14 cellular contexts compared by ENCODE assay signal in genomic region chr1:225995919-225996864, GRCh38. TPM values are rescaled to one million over a fixed set of nuclear protein-coding genes. Genes with fewer than 3 reads are reported as not detected.
DNase-seq lines count a peak whose midpoint lies in the region; ATAC-seq, FAIRE-seq and TF ChIP-seq lines count a peak whose summit lies in the region.
"Had no signal": no experiment of that assay in that cellular context is flagged by ENCODE, and none has a peak within 500 bp of the region (broad histone marks: within the 10 kb centered on the region; RNA-seq: fewer than 3 reads in every experiment).

No MANE protein-coding gene starts in this region.

- no peak overlapping the region for H3K23ac ChIP-seq in mesenchymal stem cell (ENCODE audit: low read length in 2 of 2)

- TF ChIP-seq POLR2A in GM12892 (IDR thresholded peaks at IDR 0.05; ENCODE audit: low read depth, low read length) = no peak

- H3K4ac ChIP-seq in mesenchymal stem cell (ENCODE audit: low read depth in 1 of 2, low read length in 2 of 2) = no peak overlapping the region

- intact Hi-C loops in activated CD8-positive, alpha-beta T cell treated with anti-CD3 and anti-CD28 coated beads for 36 hours (cut with micrococcal nuclease) = no loop called here

- H3K4me3 Mint-ChIP-seq in activated CD8-positive, alpha-beta T cell treated with anti-CD3 and anti-CD28 coated beads for 36 hours = peak overlapping the region; percentile 48

- H3K79me1 ChIP-seq in mesenchymal stem cell (replicated peaks; ENCODE audit: low read length, poor library complexity, severe bottlenecking) = peaks cover 13% of the 10 kb centered on the region

- H4K20me1 ChIP-seq in BLaER1 treated with 17β-estradiol and CSF1 and Interleukin-3, amounts not matched to agents 10 nM and 100 nM = peaks cover 9 to 65% (median 25%) of the 10 kb centered on the region in 11 experiments; a peak in 16 of 22 replicates

- DNase-seq in activated CD8-positive, alpha-beta T cell treated with anti-CD3 and anti-CD28 coated beads for 36 hours = no peak
- DNase-seq in mesenchymal stem cell (no peak), GM12892 (ENCODE audit: insufficient read length) (no peak), DMS153 treated with DMSO at 0.1 percent for 48 hours (lab: John Stamatoyannopoulos, UW; ENCODE audit: unreplicated experiment) (no peak), NCI-H1092 (lab: John Stamatoyannopoulos, UW) (no peak)
- DNase-seq: COR-L47, NCI-H1694, Peyer's patch, stomach had no signal

- no peak overlapping the region for H2BK12ac ChIP-seq in mesenchymal stem cell (ENCODE audit: low read length in 2 of 2)

- H3K27ac ChIP-seq in BLaER1 treated with 17β-estradiol and CSF1 and Interleukin-3, amounts not matched to agents 10 nM and 100 nM = peak overlapping the region in 10 of 11 experiments; percentile 86 to 100 (median 98); a peak in 20 of 22 replicates
- no peak overlapping the region for H3K27ac ChIP-seq in HEK293 (ENCODE audit: extremely low read depth, low read depth, low read length)
- no peak overlapping the region for H3K27ac ChIP-seq in mesenchymal stem cell (ENCODE audit: low read length, poor library complexity, severe bottlenecking)
- H3K27ac ChIP-seq: epithelial cell of prostate, Peyer's patch, stomach, VCaP had no signal

- peak overlapping the region; percentile 84 for H3K27ac Mint-ChIP-seq in activated CD8-positive, alpha-beta T cell treated with anti-CD3 and anti-CD28 coated beads for 36 hours

- 77% methylated on average over 3 of the region's 4 CpGs for WGBS in mesenchymal stem cell

- peaks cover 53% of the 10 kb centered on the region for H3K4me1 Mint-ChIP-seq in activated CD8-positive, alpha-beta T cell treated with anti-CD3 and anti-CD28 coated beads for 36 hours (ENCODE audit: low read depth)

- no peak overlapping the region for H2BK120ac ChIP-seq in mesenchymal stem cell (ENCODE audit: low read depth, low read length)

- H3K18ac ChIP-seq in mesenchymal stem cell (ENCODE audit: low read depth in 1 of 2, low read length in 2 of 2) = no peak overlapping the region

- peak overlapping the region; percentile 89 to 98 (median 94) for H3K4me2 ChIP-seq in BLaER1 treated with 17β-estradiol and CSF1 and Interleukin-3, amounts not matched to agents 10 nM and 100 nM
- H3K4me2 ChIP-seq in mesenchymal stem cell (ENCODE audit: low read length, poor library complexity, severe bottlenecking) = peak overlapping the region; percentile 53

- POLR2A ChIA-PET in HEK293 (lab: Yijun Ruan, JAX) = interaction anchor here (4.6 kb wide), 1 partner anchor 66 kb away, joined by 24 read pairs; the partner anchor contains the start of gene H3-3A
- POLR2A ChIA-PET in activated CD8-positive, alpha-beta T cell treated with anti-CD3 and anti-CD28 coated beads for 36 hours (lab: Charles Lee) = interaction anchor here (0.9 to 1.7 kb wide), 3 partner anchors 9 to 71 kb away, joined by 3 to 6 read pairs (median 3); no protein-coding TSS in a partner anchor

- no peak overlapping the region for H4K8ac ChIP-seq in mesenchymal stem cell (ENCODE audit: low read length)

- no peaks in the 10 kb centered on the region for H3K9me3 ChIP-seq in BLaER1 treated with 17β-estradiol and CSF1 and Interleukin-3, amounts not matched to agents 10 nM and 100 nM (replicated peaks in 1 of 11)
- H3K9me3 ChIP-seq in HEK293 (ENCODE audit: control insufficient read depth, insufficient read depth, low read depth, low read length) (no peaks in the 10 kb centered on the region), mesenchymal stem cell (ENCODE audit: control insufficient read depth, low read length) (no peaks in the 10 kb centered on the region)
- H3K9me3 ChIP-seq: Peyer's patch, stomach had no signal

- peaks cover 39% of the 10 kb centered on the region for H3K36me3 Mint-ChIP-seq in activated CD8-positive, alpha-beta T cell treated with anti-CD3 and anti-CD28 coated beads for 36 hours (ENCODE audit: low read depth)

- no peak for TF ChIP-seq CTCF in HEK293 (tag by site-specific recombination; IDR thresholded peaks at IDR 0.05)
- TF ChIP-seq CTCF in activated CD8-positive, alpha-beta T cell treated with anti-CD3 and anti-CD28 coated beads for 36 hours (IDR thresholded peaks at IDR 0.05) = no peak

- H2BK15ac ChIP-seq in mesenchymal stem cell (ENCODE audit: low read depth, poor library complexity, severe bottlenecking) = no peak overlapping the region

- no peaks in the 10 kb centered on the region for H3K27me3 Mint-ChIP-seq in activated CD8-positive, alpha-beta T cell treated with anti-CD3 and anti-CD28 coated beads for 36 hours

- CTCF ChIA-PET in HEK293 (lab: Yijun Ruan, JAX) = interaction anchor here (0.6 to 5.1 kb wide), 10 partner anchors 9 to 744 kb away, joined by 3 to 56 read pairs (median 4); partner anchors contain the start of gene H3-3A
- CTCF ChIA-PET in activated CD8-positive, alpha-beta T cell treated with anti-CD3 and anti-CD28 coated beads for 36 hours (lab: Charles Lee) = interaction anchor here (0.8 to 3.9 kb wide), 4 partner anchors 9 to 69 kb away, joined by 3 to 36 read pairs (median 6); no protein-coding TSS in a partner anchor

- peaks cover 38 to 62% (median 53%) of the 10 kb centered on the region in 10 experiments for H3K4me1 ChIP-seq in BLaER1 treated with 17β-estradiol and CSF1 and Interleukin-3, amounts not matched to agents 10 nM and 100 nM
- H3K4me1 ChIP-seq in HEK293 (ENCODE audit: control insufficient read depth, insufficient read depth, low read length) (peaks cover 25% of the 10 kb centered on the region), mesenchymal stem cell (ENCODE audit: control insufficient read depth, insufficient read depth, low read depth, low read length) (peaks cover 8% of the 10 kb centered on the region)

- H2BK5ac ChIP-seq in mesenchymal stem cell (ENCODE audit: low read depth, low read length, poor library complexity, severe bottlenecking) = no peak overlapping the region

- H2AFZ ChIP-seq in mesenchymal stem cell (ENCODE audit: low read depth, low read length) = no peak overlapping the region

- no peaks in the 10 kb centered on the region for H3K9me3 Mint-ChIP-seq in activated CD8-positive, alpha-beta T cell treated with anti-CD3 and anti-CD28 coated beads for 36 hours

- ATAC-seq in activated CD8-positive, alpha-beta T cell treated with anti-CD3 and anti-CD28 coated beads for 36 hours = no peak
- no peak for ATAC-seq in GM18909 (IDR thresholded peaks at IDR 0.05; ENCODE audit: poor library complexity, unreplicated experiment)

- H4K91ac ChIP-seq in mesenchymal stem cell (ENCODE audit: low read length) = no peak overlapping the region

- FAIRE-seq in GM12892 (lab: Jason Lieb, UNC) = no peak

- H3K36me3 ChIP-seq in BLaER1 treated with 17β-estradiol and CSF1 and Interleukin-3, amounts not matched to agents 10 nM and 100 nM = peaks cover 40 to 54% (median 47%) of the 10 kb centered on the region in 11 experiments
- peaks cover 37 to 51% of the 10 kb centered on the region in 2 experiments for H3K36me3 ChIP-seq in HEK293 (ENCODE audit: control insufficient read depth in 2 of 2, insufficient read depth in 1 of 2, low read length in 2 of 2)
- H3K36me3 ChIP-seq in mesenchymal stem cell (ENCODE audit: control insufficient read depth in 1 of 2, insufficient read depth in 2 of 2, low read depth in 1 of 2, low read length in 2 of 2) = peaks cover 17 to 49% of the 10 kb centered on the region in 2 experiments

- H3K9ac ChIP-seq in BLaER1 treated with 17β-estradiol and CSF1 and Interleukin-3, amounts not matched to agents 10 nM and 100 nM = peak overlapping the region; percentile 85 to 98 (median 93); a peak in 20 of 22 replicates
- H3K9ac ChIP-seq in mesenchymal stem cell (ENCODE audit: low read length) = peak overlapping the region; percentile 100

- peak overlapping the region in 9 of 10 experiments; percentile 78 to 93 (median 87); a peak in 14 of 20 replicates for H3K4me3 ChIP-seq in BLaER1 treated with 17β-estradiol and CSF1 and Interleukin-3, amounts not matched to agents 10 nM and 100 nM
- H3K4me3 ChIP-seq in HEK293 (ENCODE audit: low read depth, low read length) (no peak overlapping the region), mesenchymal stem cell (ENCODE audit: insufficient read depth in 1 of 2, low read depth in 1 of 2, low read length in 2 of 2) (peak overlapping the region in 1 of 2 experiments; percentile 26)
- H3K4me3 ChIP-seq: Peyer's patch, stomach had no signal

- H3K27me3 ChIP-seq in BLaER1 treated with 17β-estradiol and CSF1 and Interleukin-3, amounts not matched to agents 10 nM and 100 nM = no peaks in the 10 kb centered on the region
- H3K27me3 ChIP-seq in mesenchymal stem cell (ENCODE audit: control insufficient read depth in 1 of 2, insufficient read depth in 1 of 2, low read length in 2 of 2) = no peaks in the 10 kb centered on the region
- H3K27me3 ChIP-seq: Peyer's patch, stomach had no signal

- H2AK5ac ChIP-seq in mesenchymal stem cell (ENCODE audit: low read length, severe bottlenecking) = no peak overlapping the region

- H3K14ac ChIP-seq in mesenchymal stem cell (ENCODE audit: low read length in 2 of 2) = no peak overlapping the region

RNA-seq across cellular contexts. Expression of gene SDE2, which starts 3.0 kb away (rescaled TPM):
- 10 to 100 TPM; 14.9 to 15.5 TPM for total RNA-seq in activated CD8-positive, alpha-beta T cell treated with anti-CD3 and anti-CD28 coated beads for 36 hours
- 10.6 TPM for polyA plus RNA-seq in mesenchymal stem cell (2013, experiment 1 of 2)
- 11.2 TPM for polyA plus RNA-seq in mesenchymal stem cell (2013, experiment 2 of 2)
- 8.3 TPM for polyA plus RNA-seq in GM12892 (2012; ENCODE audit: missing spikeins)

RNA-seq across cellular contexts. Expression of gene LEFTY2, which starts 55.2 kb away (rescaled TPM):
- not detected for total RNA-seq in activated CD8-positive, alpha-beta T cell treated with anti-CD3 and anti-CD28 coated beads for 36 hours
- polyA plus RNA-seq in mesenchymal stem cell (2013, experiment 1 of 2) = not detected
- polyA plus RNA-seq in mesenchymal stem cell (2013, experiment 2 of 2) = 0.01 TPM
- not detected for polyA plus RNA-seq in GM12892 (2012; ENCODE audit: missing spikeins)
- total RNA-seq: Peyer's patch had no signal

Comparison
In these comparisons a context has a peak if more than half of its experiments do, and no peak if none do; other contexts are left out.
1. H3K27ac ChIP-seq: peak in BLaER1 treated with 17β-estradiol and CSF1 and Interleukin-3, amounts not matched to agents 10 nM and 100 nM (10 of 11); none in HEK293 (single experiment) and mesenchymal stem cell (single experiment).